Comparison of ENCODE assay signal across 20 cellular contexts in genomic region chr15:74555192-74555591, GRCh38. TPM values are rescaled to one million over a fixed set of nuclear protein-coding genes. Genes with fewer than 3 reads are reported as not detected.
DNase-seq lines count a peak whose midpoint lies in the region; ATAC-seq, FAIRE-seq and TF ChIP-seq lines count a peak whose summit lies in the region.
"Had no signal": no experiment of that assay in that cellular context is flagged by ENCODE, and none has a peak within 500 bp of the region (broad histone marks: within the 10 kb centered on the region; RNA-seq: fewer than 3 reads in every experiment).

No MANE protein-coding gene starts in this region.

- WGBS in HepG2 (ENCODE audit: low lambda C conversion rate): 82% methylated on average over 4 of the region's 4 CpGs
- WGBS in right lobe of liver (ENCODE audit: insufficient coverage, low coverage, low lambda C conversion rate, missing lambda C conversion rate): 76% methylated on average over 2 of the region's 4 CpGs

- H3K4me3 ChIP-seq in HepG2 (replicated peaks in 1 of 3; ENCODE audit: insufficient read depth in 1 of 3, low read depth in 2 of 3, low read length in 3 of 3) (no peak overlapping the region), right lobe of liver (no peak overlapping the region)
- no peak overlapping the region for H3K4me3 ChIP-seq in CD8-positive, alpha-beta memory T cell (ENCODE audit: low read length)
- H3K4me3 ChIP-seq: BLaER1 treated with 17β-estradiol and CSF1 and Interleukin-3, amounts not matched to agents 10 nM and 100 nM had no signal

- H3K4me3 Mint-ChIP-seq in WTC11: no peak overlapping the region
- H3K4me3 Mint-ChIP-seq in CD8-positive, alpha-beta memory T cell: no peak overlapping the region
- H3K4me3 Mint-ChIP-seq: B cell; CD8-positive, alpha-beta T cell; IgD-negative memory B cell had no signal

- TF ChIP-seq RAD21 in HepG2 (CRISPR knock-in tag; IDR thresholded peaks at IDR 0.05): no peak

- H3K27me3 ChIP-seq in HepG2 (ENCODE audit: control insufficient read depth in 1 of 2, insufficient read depth in 2 of 2, low read length in 2 of 2) (no peaks in the 10 kb centered on the region), right lobe of liver (no peaks in the 10 kb centered on the region)
- no peaks in the 10 kb centered on the region for H3K27me3 ChIP-seq in CD8-positive, alpha-beta memory T cell (ENCODE audit: insufficient read depth, low read length, poor library complexity, severe bottlenecking)

- BruUV-seq in HepG2 (replicated peaks; lab: Mats Ljungman, UMichigan): no TSS peak

- TF ChIP-seq CTCF in HepG2 (CRISPR knock-in tag; IDR thresholded peaks at IDR 0.05) (no peak), right lobe of liver (IDR thresholded peaks at IDR 0.05) (no peak), WTC11 (IDR thresholded peaks at IDR 0.05) (no peak)

- in situ Hi-C loops in HepG2 (cut with HindIII; ENCODE audit: extremely low pct_ligation_motif_present, low pct_unique_long_range_greater_than_20kb): no loop called here

- FAIRE-seq in HepG2 (lab: Jason Lieb, UNC): no peak
- FAIRE-seq: GM12891, GM19239 had no signal

- H3K79me2 ChIP-seq in HepG2 (ENCODE audit: insufficient read depth, low read length): no peaks in the 10 kb centered on the region

- CTCF ChIA-PET in HepG2 (lab: Yijun Ruan, JAX; ENCODE audit: low intra/inter-chr PET ratio, low total read pairs) (no interaction called here), WTC11 (lab: Charles Lee) (no interaction called here)
- CTCF ChIA-PET in CD8-positive, alpha-beta memory T cell (lab: Charles Lee): no interaction called here

- H3K27ac ChIP-seq in HepG2 (ENCODE audit: extremely low read length, insufficient read depth, low read length): no peak overlapping the region
- H3K27ac ChIP-seq in right lobe of liver: no peak overlapping the region
- H3K27ac ChIP-seq in CD8-positive, alpha-beta memory T cell (ENCODE audit: low read depth, low read length): no peak overlapping the region
- H3K27ac ChIP-seq: BLaER1 treated with 17β-estradiol and CSF1 and Interleukin-3, amounts not matched to agents 10 nM and 100 nM; HL-60 had no signal

- no peak overlapping the region for H3K4me2 ChIP-seq in HepG2 (ENCODE audit: low read depth, low read length)
- H3K4me2 ChIP-seq: BLaER1 treated with 17β-estradiol and CSF1 and Interleukin-3, amounts not matched to agents 10 nM and 100 nM had no signal

- peaks cover 17% of the 10 kb centered on the region for H3K4me1 Mint-ChIP-seq in WTC11
- peaks cover 52 to 73% (median 64%) of the 10 kb centered on the region in 3 donors for H3K4me1 Mint-ChIP-seq in CD8-positive, alpha-beta memory T cell

- DNase-seq in HepG2 (ENCODE audit: low spot score) (no peak), right lobe of liver (no peak), WTC11 (ENCODE audit: low spot score) (no peak), retina (peak; percentile 34), activated gamma-delta T cell (lab: John Stamatoyannopoulos, UW) (no peak)
- DNase-seq in CD8-positive, alpha-beta memory T cell: no peak
- DNase-seq: CD8-positive, alpha-beta T cell; COR-L47; DMS 273 treated with DMSO at 0.1 percent for 48 hours; DMS53; DND-41; EL; H7; KG1 had no signal

- peak overlapping the region; percentile 92; the same call in 1 of the 2 replicates for H3K27ac Mint-ChIP-seq in WTC11
- H3K27ac Mint-ChIP-seq in CD8-positive, alpha-beta memory T cell: peak overlapping the region in 1 of 8 donors; percentile 29
- H3K27ac Mint-ChIP-seq: B cell; CD8-positive, alpha-beta T cell had no signal

- H4K20me1 ChIP-seq in HepG2 (ENCODE audit: insufficient read depth, low read length): no peaks in the 10 kb centered on the region

- H2AFZ ChIP-seq in HepG2 (ENCODE audit: low read length): no peak overlapping the region

- H3K36me3 ChIP-seq in HepG2 (replicated peaks in 1 of 2; ENCODE audit: control insufficient read depth in 1 of 2, insufficient read depth in 2 of 2, low read length in 2 of 2) (peaks cover 0 to 13% of the 10 kb centered on the region in 2 experiments; a peak in 1 of 5 replicates), right lobe of liver (no peaks in the 10 kb centered on the region)
- H3K36me3 ChIP-seq in CD8-positive, alpha-beta memory T cell (ENCODE audit: insufficient read depth, low read length): peaks cover 7% of the 10 kb centered on the region

- H3K9ac ChIP-seq in HepG2 (ENCODE audit: insufficient read depth, low read depth, low read length): no peak overlapping the region
- H3K9ac ChIP-seq: BLaER1 treated with 17β-estradiol and CSF1 and Interleukin-3, amounts not matched to agents 10 nM and 100 nM had no signal

- ATAC-seq in HepG2: no peak
- no peak for ATAC-seq in right lobe of liver
- no peak for ATAC-seq in WTC11
- ATAC-seq: CD8-positive, alpha-beta T cell had no signal

- no peaks in the 10 kb centered on the region for H3K9me3 Mint-ChIP-seq in WTC11
- no peaks in the 10 kb centered on the region for H3K9me3 Mint-ChIP-seq in CD8-positive, alpha-beta memory T cell
- H3K9me3 Mint-ChIP-seq: CD8-positive, alpha-beta T cell; IgD-negative memory B cell had no signal

- peaks cover 51% of the 10 kb centered on the region for H3K36me3 Mint-ChIP-seq in WTC11
- H3K36me3 Mint-ChIP-seq in CD8-positive, alpha-beta memory T cell: peaks cover 3 to 64% (median 28%) of the 10 kb centered on the region in 3 donors

- H3K4me1 ChIP-seq in HepG2 (ENCODE audit: insufficient read depth, low read length) (no peaks in the 10 kb centered on the region), right lobe of liver (peaks cover 0 to under 1% (median 0%) of the 10 kb centered on the region in 4 donors)
- H3K4me1 ChIP-seq in CD8-positive, alpha-beta memory T cell (ENCODE audit: insufficient read depth, low read length): no peaks in the 10 kb centered on the region

- no peaks in the 10 kb centered on the region for H3K27me3 Mint-ChIP-seq in WTC11 (ENCODE audit: low read depth)
- H3K27me3 Mint-ChIP-seq in CD8-positive, alpha-beta memory T cell: no peaks in the 10 kb centered on the region
- H3K27me3 Mint-ChIP-seq: B cell, IgD-negative memory B cell had no signal

- no peaks in the 10 kb centered on the region for H3K9me3 ChIP-seq in HepG2 (ENCODE audit: low read length)
- H3K9me3 ChIP-seq in right lobe of liver: no peaks in the 10 kb centered on the region
- no peaks in the 10 kb centered on the region for H3K9me3 ChIP-seq in CD8-positive, alpha-beta memory T cell (ENCODE audit: low read length)

- intact Hi-C loops in HepG2 (cut with micrococcal nuclease; ENCODE audit: unreplicated experiment): no loop called here
- intact Hi-C loops in right lobe of liver (cut with DNase I): no loop called here

- POLR2A ChIA-PET in HepG2 (lab: Yijun Ruan, JAX): interaction anchor here (0.8 kb wide), 1 partner anchor 43 kb away, joined by 3 read pairs; no protein-coding TSS in a partner anchor
- POLR2A ChIA-PET in WTC11 (lab: Charles Lee): no interaction called here
- POLR2A ChIA-PET in CD8-positive, alpha-beta memory T cell (lab: Charles Lee): no interaction called here

- TF ChIP-seq POLR2A in HepG2 (IDR thresholded peaks at IDR 0.05; ENCODE audit: insufficient read depth in 1 of 2, low read depth in 2 of 2, low read length in 2 of 2): no peak
- TF ChIP-seq POLR2A in right lobe of liver (IDR thresholded peaks at IDR 0.05): no peak

- TF ChIP-seq EP300 in HepG2 (IDR thresholded peaks at IDR 0.05; ENCODE audit: low read depth in 2 of 2, low read length in 2 of 2) (no peak), HepG2 (CRISPR knock-in tag; IDR thresholded peaks at IDR 0.05; ENCODE audit: borderline replicate concordance) (no peak)

TF ChIP-seq in HepG2, 621 proteins besides CTCF, POLR2A, EP300 and RAD21:
- TF ChIP-seq CEBPG (CRISPR knock-in tag; IDR thresholded peaks at IDR 0.05) (peak; percentile 28; the same call in 1 of the 2 replicates), CEBPB (IDR thresholded peaks at IDR 0.05; ENCODE audit: borderline replicate concordance, low read depth, low read length) (peak; percentile 66), HOXD1 (CRISPR knock-in tag; IDR thresholded peaks at IDR 0.05) (no peak), ZKSCAN5 (CRISPR knock-in tag; IDR thresholded peaks at IDR 0.05) (no peak)
TF ChIP-seq in HepG2: peak in this region for 2.

RNA-seq across cellular contexts. Expression of gene ARID3B, which starts 14.2 kb away (rescaled TPM):
- total RNA-seq in HepG2 (2016; rRNA removed; fragmentation: Illumina TruSeq; extraction: Trizol) (5.3 and 7.0 TPM in 2 replicates), right lobe of liver (1 to 10 TPM; 1.5 to 3.2 (median 2.3) TPM), WTC11 (2021) (122 to 133 TPM (median 124 TPM) in 3 replicates)
- 1.7 and 2.5 TPM in 2 replicates for total RNA-seq in HepG2 (2016; cell fraction: cytosol; rRNA removed; fragmentation: Illumina TruSeq; extraction: Trizol; ENCODE audit: low read depth)
- total RNA-seq in HepG2 (2016; cell fraction: insoluble cytoplasmic fraction; rRNA removed; fragmentation: Illumina TruSeq; extraction: Trizol): 6.0 and 6.5 TPM in 2 replicates
- 7.6 and 7.9 TPM in 2 replicates for total RNA-seq in HepG2 (2016; cell fraction: membrane; rRNA removed; fragmentation: Illumina TruSeq; extraction: Trizol)
- 4.8 and 7.4 TPM in 2 replicates for total RNA-seq in HepG2 (2016; cell fraction: nucleus; rRNA removed; fragmentation: Illumina TruSeq; extraction: Trizol)
- 12.8 and 14.9 TPM in 2 replicates for polyA plus RNA-seq in HepG2 (2011; rRNA removed)
- polyA plus RNA-seq in HepG2 (2011; cell fraction: cytosol; rRNA removed): 9.2 and 10.8 TPM in 2 replicates
- 15.3 and 17.1 TPM in 2 replicates for polyA plus RNA-seq in HepG2 (2011; cell fraction: nucleus; rRNA removed)
- 9.5 and 11.5 TPM in 2 replicates for polyA plus RNA-seq in HepG2 (2012)
- 2.9 TPM in 2 replicates for polyA plus RNA-seq in HepG2 (2016; cell fraction: cytosol; fragmentation: Illumina TruSeq; extraction: Trizol; ENCODE audit: low read depth)
- polyA plus RNA-seq in HepG2 (2016; cell fraction: insoluble cytoplasmic fraction; fragmentation: Illumina TruSeq; extraction: Trizol; ENCODE audit: low read depth): 9.5 and 11.4 TPM in 2 replicates
- 8.3 and 9.3 TPM in 2 replicates for polyA plus RNA-seq in HepG2 (2016; cell fraction: membrane; fragmentation: Illumina TruSeq; extraction: Trizol; ENCODE audit: low read depth)
- polyA plus RNA-seq in HepG2 (2016; cell fraction: nucleus; fragmentation: Illumina TruSeq; extraction: Trizol; ENCODE audit: insufficient read depth, low read depth): 13.5 and 14.3 TPM in 2 replicates
- 8.2 and 20.2 TPM in 2 replicates for polyA minus RNA-seq in HepG2 (2011; rRNA and poly(A)+ RNA removed; ENCODE audit: low replicate concordance)
- polyA minus RNA-seq in HepG2 (2011; cell fraction: cytosol; rRNA and poly(A)+ RNA removed): 11.2 and 12.2 TPM in 2 replicates
- polyA minus RNA-seq in HepG2 (2011; cell fraction: nucleus; rRNA and poly(A)+ RNA removed): 10.7 and 11.1 TPM in 2 replicates
- total RNA-seq in CD8-positive, alpha-beta memory T cell: 10 to 100 TPM; 30.1 to 31.1 TPM
- polyA plus RNA-seq in CD8-positive, alpha-beta memory T cell: 13.0 TPM
